ENCODE assay signal across 8 cellular contexts in the genomic region with DNA sequence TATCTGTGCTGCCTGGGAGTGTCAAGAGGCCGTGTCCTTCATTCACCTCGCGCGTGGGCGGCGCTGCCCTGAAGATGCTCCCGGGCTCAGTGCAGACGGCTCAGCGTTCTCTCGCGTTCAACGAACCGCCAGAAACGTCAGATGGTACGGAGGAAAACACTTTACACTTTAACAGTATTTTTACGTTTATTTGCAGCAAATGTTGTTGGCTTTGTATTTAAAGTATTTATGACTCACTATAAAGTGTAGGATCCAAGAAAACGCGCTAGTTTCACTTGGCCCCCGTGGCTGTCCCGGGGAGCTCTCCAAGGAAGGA. TPM values are rescaled to one million over a fixed set of nuclear protein-coding genes. Genes with fewer than 3 reads are reported as not detected.
DNase-seq lines count a peak whose midpoint lies in the region; ATAC-seq and TF ChIP-seq lines count a peak whose summit lies in the region.

No MANE protein-coding gene starts in this region.

- no peak overlapping the region for H2BK5ac ChIP-seq in H9 (ENCODE audit: insufficient read length, low read length)

- WGBS in H9 (ENCODE audit: extremely low coverage, insufficient read length, low lambda C conversion rate) = no CpG with 5 or more reads among the region's 20 CpGs

- H3K27me3 Mint-ChIP-seq in H9 (ENCODE audit: low read depth) = no peaks in the 10 kb centered on the region

- H3K4me1 Mint-ChIP-seq in H9 = peaks cover 9 to 12% of the 10 kb centered on the region in 2 experiments

- peak overlapping the region; percentile 21 for H3K18ac ChIP-seq in H9 (ENCODE audit: insufficient read length, low read depth, low read length)

- no peak overlapping the region for H4K91ac ChIP-seq in H9 (ENCODE audit: insufficient read length, low read depth, low read length)

- peak overlapping the region; percentile 92 for H3K4me2 ChIP-seq in H9 (ENCODE audit: insufficient read depth, insufficient read length, low read length)
- no peak overlapping the region; the same call in none of the 2 replicates for H3K4me2 ChIP-seq in PC-9

- H3K9me3 ChIP-seq in H9 (ENCODE audit: control insufficient read depth, low read depth, low read length) = no peaks in the 10 kb centered on the region
- no peaks in the 10 kb centered on the region for H3K9me3 ChIP-seq in PC-9 (ENCODE audit: insufficient read depth, low read depth)
- H3K9me3 ChIP-seq in upper lobe of right lung = no peaks in the 10 kb centered on the region

- H3K27me3 ChIP-seq in H9 (ENCODE audit: insufficient read depth, low read length) (no peaks in the 10 kb centered on the region), PC-9 (ENCODE audit: insufficient read depth, low read depth) (no peaks in the 10 kb centered on the region), upper lobe of right lung (no peaks in the 10 kb centered on the region)

- no peak overlapping the region for H3T11ph ChIP-seq in H9 (ENCODE audit: low read length)

- H4K8ac ChIP-seq in H9 (replicated peaks; ENCODE audit: insufficient read length, low read depth, low read length) = no peak overlapping the region

- H3K36me3 ChIP-seq in PC-9 (ENCODE audit: low read depth) = 0 out of 2 replicates have a peak, but pooled peaks cover 4% of the 10 kb centered on the region
- H3K36me3 ChIP-seq in upper lobe of right lung = peaks cover 7% of the 10 kb centered on the region

- H3K9me2 ChIP-seq in PC-9 (ENCODE audit: insufficient read depth) = no peaks in the 10 kb centered on the region

- peaks cover 6% of the 10 kb centered on the region for H3K79me1 ChIP-seq in H9 (ENCODE audit: insufficient read depth, low read depth, low read length, poor library complexity, severe bottlenecking)

- H3K56ac ChIP-seq in H9 (ENCODE audit: insufficient read length, low read depth, low read length) = no peak overlapping the region

- ATAC-seq in upper lobe of right lung = peak; percentile 52

- H2AFZ ChIP-seq in H9 (ENCODE audit: low read length) = no peak overlapping the region
- no peak overlapping the region; the same call in 1 of the 2 replicates for H2AFZ ChIP-seq in PC-9

- H2BK15ac ChIP-seq in H9 (ENCODE audit: low read depth, low read length) = no peak overlapping the region

- no peak overlapping the region for H2BK20ac ChIP-seq in H9 (ENCODE audit: low read depth, low read length, poor library complexity, severe bottlenecking)

- peak overlapping the region; percentile 92 for H3K9ac ChIP-seq in H9 (ENCODE audit: extremely low read depth, insufficient read length, low read length)

- H2BK12ac ChIP-seq in H9 (ENCODE audit: insufficient read length, low read depth, low read length) = no peak overlapping the region

- H3K27ac ChIP-seq in H9 (ENCODE audit: insufficient read length, low read depth, low read length) (no peak overlapping the region), PC-9 (no peak overlapping the region; the same call in 1 of the 2 replicates), upper lobe of right lung (no peak overlapping the region)

- no peak overlapping the region for H2AK5ac ChIP-seq in H9 (ENCODE audit: insufficient read length, low read length)

- no peak overlapping the region for H3K23ac ChIP-seq in H9 (ENCODE audit: insufficient read length, low read depth, low read length)

- TSS peak; percentile 69 for BruUV-seq in PC-9 (replicated peaks; lab: Mats Ljungman, UMichigan)

- TF ChIP-seq CTCF in H9 (conservative IDR thresholded peaks at IDR 0.05) (no peak), PC-9 (conservative IDR thresholded peaks at IDR 0.05) (no peak), upper lobe of right lung (IDR thresholded peaks at IDR 0.05) (no peak)

- no peaks in the 10 kb centered on the region for H3K9me3 Mint-ChIP-seq in H9

- peak overlapping the region in 2 of 3 experiments; percentile 99 to 100; a peak in 6 of 7 replicates for H3K27ac Mint-ChIP-seq in H9

- intact Hi-C loops in PC-9 (cut with micrococcal nuclease; ENCODE audit: unreplicated experiment) = loop anchor here (1.0 to 5.0 kb wide), 6 partner anchors 18 to 368 kb away; no protein-coding TSS in a partner anchor
- intact Hi-C loops in posterior vena cava (cut with DNase I) = loop anchor here in 1 of 2 donors (10.0 kb wide), 1 partner anchor 120 kb away; no protein-coding TSS in a partner anchor
- intact Hi-C loops in upper lobe of right lung (cut with DNase I) = no loop called here

- peak overlapping the region; percentile 53; the same call in 1 of the 2 replicates for H3K14ac ChIP-seq in H9 (ENCODE audit: insufficient read depth, low read length)

- H3F3A ChIP-seq in PC-9 (ENCODE audit: insufficient read depth, low read depth) = peaks cover 11% of the 10 kb centered on the region; the same call in 1 of the 2 replicates

- H3K79me2 ChIP-seq in H9 (ENCODE audit: insufficient read depth, low read length) (peaks cover 5% of the 10 kb centered on the region; the same call in 1 of the 2 replicates), PC-9 (ENCODE audit: low read depth) (peaks cover 30% of the 10 kb centered on the region)

- H4K5ac ChIP-seq in H9 (ENCODE audit: insufficient read length, low read depth, low read length) = no peak overlapping the region

- no peak overlapping the region for H3K4ac ChIP-seq in H9 (ENCODE audit: low read depth, low read length)

- H3K4me1 ChIP-seq in H9 (ENCODE audit: insufficient read depth, low read length) (peaks cover 3% of the 10 kb centered on the region; the same call in 1 of the 2 replicates), PC-9 (replicated peaks; ENCODE audit: insufficient read depth) (peaks cover 11% of the 10 kb centered on the region), upper lobe of right lung (peaks cover 11% of the 10 kb centered on the region)

- H3K4me3 ChIP-seq in PC-9 (no peak overlapping the region; the same call in 1 of the 2 replicates), upper lobe of right lung (no peak overlapping the region)

- peaks cover 6% of the 10 kb centered on the region for H3K23me2 ChIP-seq in H9 (ENCODE audit: insufficient read length, low read depth, low read length, poor library complexity, severe bottlenecking)

- H4K20me1 ChIP-seq in H9 (ENCODE audit: control insufficient read depth, insufficient read depth, insufficient read length) = no peaks in the 10 kb centered on the region
- H4K20me1 ChIP-seq in PC-9 (ENCODE audit: insufficient read depth) = 0 out of 2 replicates have a peak, but pooled peaks cover 1% of the 10 kb centered on the region

- no peak overlapping the region for H2BK120ac ChIP-seq in H9 (ENCODE audit: low read depth, low read length, poor library complexity, severe bottlenecking)

- CTCF ChIA-PET in PC-9 (lab: Charles Lee) = interaction anchor here (0.6 kb wide), 1 partner anchor 414 kb away, joined by 3 read pairs; no protein-coding TSS in a partner anchor

- POLR2A ChIA-PET in PC-9 (lab: Charles Lee; ENCODE audit: unreplicated experiment) = interaction anchor here (0.6 to 1.0 kb wide), 4 partner anchors 9 to 1224 kb away, joined by 4 to 9 read pairs (median 7); no protein-coding TSS in a partner anchor

- DNase-seq in CD1c-positive myeloid dendritic cell (ENCODE audit: extremely low spot score) = peak; percentile 68
- DNase-seq in H9 = peak; percentile 31
- peak in 1 of 2 experiments; percentile 37 for DNase-seq in PC-9
- peak; percentile 24 to 32 for DNase-seq in activated T-helper 1 cell treated with anti-CD3 and anti-CD28 coated beads, Interleukin-2, amount 50 U/mL, for 16 hours (ENCODE audit: low read depth in 1 of 2, low spot score in 1 of 2)
- DNase-seq in glomerular visceral epithelial cell (ENCODE audit: extremely low spot score) = peak; percentile 36
- DNase-seq in posterior vena cava (ENCODE audit: low spot score) = peak; percentile 90
- DNase-seq in upper lobe of right lung = peak; percentile 84
- DNase-seq in NCI-H1694 treated with DMSO at 0.1 percent for 48 hours (lab: John Stamatoyannopoulos, UW) = no peak

- H3K4me3 Mint-ChIP-seq in H9 = no peak overlapping the region

- peaks cover 3 to 9% (median 9%) of the 10 kb centered on the region in 3 experiments; a peak in 5 of 7 replicates for H3K36me3 Mint-ChIP-seq in H9 (ENCODE audit: insufficient read depth in 1 of 3, low read depth in 3 of 3)

RNA-seq across cellular contexts. Expression of gene ERCC6L2, which starts 0.5 kb away (rescaled TPM):
- 47.3 and 57.7 TPM in 2 replicates for total RNA-seq in H9 (2021)
- total RNA-seq in PC-9 (2021) = 38.1 and 41.4 TPM in 2 replicates
- total RNA-seq in posterior vena cava = 10 to 100 TPM; 42.7 to 47.7 TPM
- total RNA-seq in upper lobe of right lung = 43.8 TPM
